ENCODE assay signal across 15 cellular contexts in genomic region chr14:90611501-90611900, GRCh38.
DNase-seq lines count a peak whose midpoint lies in the region; ATAC-seq and TF ChIP-seq lines count a peak whose summit lies in the region.
"Had no signal": no experiment of that assay in that cellular context is flagged by ENCODE, and none has a peak within 500 bp of the region (broad histone marks: within the 10 kb centered on the region; RNA-seq: fewer than 3 reads in every experiment).

No MANE protein-coding gene starts in this region.

- H3K27me3 Mint-ChIP-seq in brain = no peaks in the 10 kb centered on the region

- H3K4me1 ChIP-seq in BLaER1 (peaks cover 23% of the 10 kb centered on the region), left lung (peaks cover 11 to 50% of the 10 kb centered on the region in 2 donors), psoas muscle (peaks cover 41% of the 10 kb centered on the region)
- H3K4me1 ChIP-seq: Peyer's patch had no signal

- H3K9me3 Mint-ChIP-seq in brain = no peaks in the 10 kb centered on the region

- intact Hi-C loops in left lung (cut with DNase I) = no loop called here
- intact Hi-C loops in psoas muscle (cut with DNase I) = no loop called here

- TF ChIP-seq CTCF in brain (conservative IDR thresholded peaks at IDR 0.05) (no peak), left lung (IDR thresholded peaks at IDR 0.05) (no peak), psoas muscle (IDR thresholded peaks at IDR 0.05) (no peak)

- 30 to 53% (median 42%) methylated on average over 7 of the region's 7 CpGs for WGBS in psoas muscle, 3 donors

- no peak for DNase-seq in left lung
- no peak for DNase-seq in psoas muscle
- no peak for DNase-seq in NCI-H1417 treated with DMSO at 0.1 percent for 48 hours (lab: John Stamatoyannopoulos, UW)
- DNase-seq in NCI-H2171 (lab: John Stamatoyannopoulos, UW) = no peak
- DNase-seq in DMS53 treated with DMSO at 0.1 percent for 48 hours (lab: John Stamatoyannopoulos, UW; ENCODE audit: unreplicated experiment) = no peak
- DNase-seq: DMS53, GM23248, IMR-90, Kasumi-1, NCI-H1930, NCI-H510A treated with DMSO at 0.1 percent for 48 hours, Peyer's patch had no signal

- peak overlapping the region in 4 of 5 experiments; percentile 11 to 93 (median 54) for H3K27ac Mint-ChIP-seq in brain

- ATAC-seq in left lung (no peak), psoas muscle (peak in 2 of 4 donors; percentile 14 to 23), GM21367 (IDR thresholded peaks at IDR 0.05; ENCODE audit: unreplicated experiment) (no peak)

- peak overlapping the region in 2 of 5 experiments; percentile 2 to 3 for H3K4me3 Mint-ChIP-seq in brain

- H3K4me2 ChIP-seq in BLaER1 = peak overlapping the region; percentile 5; the same call in 1 of the 2 replicates

- H3K27me3 ChIP-seq in BLaER1 (no peaks in the 10 kb centered on the region), left lung (no peaks in the 10 kb centered on the region), psoas muscle (ENCODE audit: insufficient read depth in 3 of 3, low read length in 2 of 3) (no peaks in the 10 kb centered on the region)
- H3K27me3 ChIP-seq: Peyer's patch had no signal

- H3K36me3 Mint-ChIP-seq in brain = peaks cover 14% of the 10 kb centered on the region

- H3K9ac ChIP-seq in BLaER1 = no peak overlapping the region
- H3K9ac ChIP-seq: GM23248 had no signal

- 0 out of 2 replicates have a peak, but pooled peaks cover 8% of the 10 kb centered on the region for H3K36me3 ChIP-seq in BLaER1
- H3K36me3 ChIP-seq in left lung = peaks cover 0 to 8% of the 10 kb centered on the region in 2 donors
- peaks cover 0 to 10% of the 10 kb centered on the region in 2 donors for H3K36me3 ChIP-seq in psoas muscle (ENCODE audit: insufficient read depth in 1 of 2, low read depth in 1 of 2)
- H3K36me3 ChIP-seq: Peyer's patch had no signal

- H3K9me3 ChIP-seq in BLaER1 = no peaks in the 10 kb centered on the region
- H3K9me3 ChIP-seq in left lung = no peaks in the 10 kb centered on the region
- H3K9me3 ChIP-seq in psoas muscle = no peaks in the 10 kb centered on the region
- H3K9me3 ChIP-seq: Peyer's patch had no signal

- H3K4me1 Mint-ChIP-seq in brain = peaks cover 78% of the 10 kb centered on the region

- H3K27ac ChIP-seq in BLaER1 = no peak overlapping the region
- peak overlapping the region; percentile 44 to 67 for H3K27ac ChIP-seq in left lung
- peak overlapping the region; percentile 70 for H3K27ac ChIP-seq in psoas muscle
- H3K27ac ChIP-seq: GM23248, Peyer's patch had no signal

- H4K20me1 ChIP-seq in BLaER1 = no peaks in the 10 kb centered on the region

- H3K4me3 ChIP-seq in BLaER1 = no peak overlapping the region
- H3K4me3 ChIP-seq in left lung = no peak overlapping the region
- H3K4me3 ChIP-seq in psoas muscle = no peak overlapping the region
- H3K4me3 ChIP-seq: GM23248, Peyer's patch had no signal
